ENCODE assay signal across 8 cellular contexts in the genomic region with DNA sequence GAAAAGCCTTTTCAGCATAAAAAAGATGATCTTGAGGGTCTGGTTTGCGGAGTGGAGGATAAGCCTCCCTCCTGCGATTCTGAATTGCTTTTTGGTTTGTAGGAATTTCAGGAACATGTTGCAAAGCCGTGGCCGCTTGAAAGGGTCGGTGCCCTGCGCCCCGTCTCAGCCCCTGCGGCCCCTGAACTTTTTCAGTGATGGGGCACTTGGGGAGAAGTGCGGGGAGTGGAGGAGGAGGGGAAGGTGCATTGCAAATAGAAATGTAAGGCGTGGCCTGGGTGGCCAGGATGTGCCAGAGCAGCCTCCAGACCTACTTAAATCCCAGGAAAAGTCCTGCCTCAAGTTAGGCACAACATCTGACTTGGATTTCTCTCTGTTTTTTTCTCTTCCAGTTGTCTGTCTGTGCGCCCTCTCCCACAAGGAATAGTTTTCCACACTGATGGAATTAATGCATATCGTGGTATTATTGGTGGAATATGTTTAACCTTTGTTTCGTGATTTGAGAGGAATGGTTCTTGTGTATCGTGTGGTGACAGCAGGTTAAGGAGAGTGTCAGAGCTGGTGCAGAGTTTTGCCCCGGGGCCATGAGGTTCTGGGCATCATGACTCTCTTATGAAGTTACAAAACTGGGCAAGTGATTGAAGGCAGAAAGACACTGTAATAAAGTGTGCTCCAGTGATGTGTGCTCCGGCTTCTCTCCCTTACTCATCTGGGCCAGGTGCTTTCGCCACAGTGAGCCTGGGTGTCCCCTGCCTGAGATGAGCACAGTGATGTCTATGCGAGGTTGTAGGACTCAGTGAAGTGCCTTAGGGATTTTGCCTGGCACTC.
DNase-seq lines count a peak whose midpoint lies in the region; ATAC-seq and TF ChIP-seq lines count a peak whose summit lies in the region.

No MANE protein-coding gene starts in this region.

- 27% methylated on average over 15 of the region's 18 CpGs for WGBS in SK-N-SH (ENCODE audit: low lambda C conversion rate)
- WGBS in stomach, 5 donors = 42 to 50% (median 47%) methylated on average over 17 to 18 of the region's 18 CpGs

- H3K36me3 Mint-ChIP-seq in activated T-helper 17 cell treated with anti-CD3 and anti-CD28 coated beads, Interleukin-2, amount 50 U/mL, for 72 hours (ENCODE audit: low read depth) = no peaks in the 10 kb centered on the region

- DNase-seq in SK-N-SH (no peak), stomach (no peak), HPDE6-E6E7 (ENCODE audit: extremely low spot score) (no peak), HuH-7.5 (ENCODE audit: low spot score) (no peak)
- no peak for DNase-seq in stimulated activated CD4-positive, alpha-beta T cell treated with anti-CD3 and anti-CD28 coated beads, Interleukin-2, amount 100 ng/mL, for 48 hours

- H4K20me1 ChIP-seq in SK-N-SH (ENCODE audit: insufficient read depth) = no peaks in the 10 kb centered on the region; the same call in 1 of the 2 replicates

- POLR2A ChIA-PET in SK-N-SH (lab: Yijun Ruan, JAX) = no interaction called here

- peaks cover 31% of the 10 kb centered on the region for H3F3A ChIP-seq in SK-N-SH (replicated peaks; ENCODE audit: insufficient read depth)

- CTCF ChIA-PET in SK-N-SH (lab: Yijun Ruan, JAX) = interaction anchor here (1.2 to 5.6 kb wide), 4 partner anchors 19 to 335 kb away, joined by 3 to 32 read pairs (median 9); no protein-coding TSS in a partner anchor

- H3K4me2 ChIP-seq in SK-N-SH = peak overlapping the region; percentile 90

- H3K27ac ChIP-seq in SK-N-SH (ENCODE audit: low read depth in 2 of 2, low read length in 1 of 2) (peak overlapping the region; percentile 68 to 86), iPS-18a (ENCODE audit: low read length) (no peak overlapping the region), stomach (peak overlapping the region; percentile 59 to 92 (median 87))

- H3K27me3 Mint-ChIP-seq in activated T-helper 17 cell treated with anti-CD3 and anti-CD28 coated beads, Interleukin-2, amount 50 U/mL, for 72 hours = no peaks in the 10 kb centered on the region

- no peak for TF ChIP-seq RAD21 in SK-N-SH (IDR thresholded peaks at IDR 0.05; ENCODE audit: low read length)

- peak overlapping the region; percentile 88 for H3K27ac Mint-ChIP-seq in activated T-helper 17 cell treated with anti-CD3 and anti-CD28 coated beads, Interleukin-2, amount 50 U/mL, for 72 hours

- no peak; a peak in 1 of 4 replicates for TF ChIP-seq EP300 in SK-N-SH (IDR thresholded peaks at IDR 0.05; ENCODE audit: borderline replicate concordance in 1 of 2, low read depth in 1 of 2, low read length in 1 of 2)
- no peak for TF ChIP-seq EP300 in stomach (IDR thresholded peaks at IDR 0.05)

- H3K9me3 ChIP-seq in SK-N-SH = no peaks in the 10 kb centered on the region
- no peaks in the 10 kb centered on the region for H3K9me3 ChIP-seq in iPS-18a (ENCODE audit: control insufficient read depth, low read depth, low read length)
- no peaks in the 10 kb centered on the region for H3K9me3 ChIP-seq in stomach

- H3K4me1 Mint-ChIP-seq in activated T-helper 17 cell treated with anti-CD3 and anti-CD28 coated beads, Interleukin-2, amount 50 U/mL, for 72 hours = peaks cover 36% of the 10 kb centered on the region

- no peaks in the 10 kb centered on the region for H3K9me3 Mint-ChIP-seq in activated T-helper 17 cell treated with anti-CD3 and anti-CD28 coated beads, Interleukin-2, amount 50 U/mL, for 72 hours

- H3K9me2 ChIP-seq in SK-N-SH = no peaks in the 10 kb centered on the region

- ATAC-seq in SK-N-SH treated with all-trans-retinoic acid at 6 μM for 48 hours = no peak
- ATAC-seq in activated T-helper 17 cell treated with anti-CD3 and anti-CD28 coated beads, Interleukin-2, amount 50 U/mL, for 72 hours (replicated peaks) = no peak

- H3K4me3 Mint-ChIP-seq in activated T-helper 17 cell treated with anti-CD3 and anti-CD28 coated beads, Interleukin-2, amount 50 U/mL, for 72 hours = peak overlapping the region; percentile 94

- no peaks in the 10 kb centered on the region for H3K27me3 ChIP-seq in SK-N-SH (ENCODE audit: insufficient read depth)
- H3K27me3 ChIP-seq in iPS-18a (ENCODE audit: control insufficient read depth, insufficient read depth, low read length) = no peaks in the 10 kb centered on the region
- H3K27me3 ChIP-seq in stomach = no peaks in the 10 kb centered on the region

- H3K4me1 ChIP-seq in SK-N-SH (ENCODE audit: control insufficient read depth in 1 of 2, insufficient read depth in 2 of 2, low read depth in 1 of 2, low read length in 1 of 2) (peaks cover 46 to 51% of the 10 kb centered on the region in 2 experiments), iPS-18a (ENCODE audit: control insufficient read depth, low read depth, low read length) (peaks cover 47% of the 10 kb centered on the region), stomach (peaks cover 68 to 96% (median 85%) of the 10 kb centered on the region in 4 donors)

- H3K9ac ChIP-seq in SK-N-SH (peak overlapping the region; percentile 40; the same call in 1 of the 2 replicates), iPS-18a (ENCODE audit: low read length) (no peak overlapping the region)

- TF ChIP-seq POLR2A in stomach (IDR thresholded peaks at IDR 0.05) = no peak

- peaks cover 69% of the 10 kb centered on the region for H3K79me2 ChIP-seq in SK-N-SH (ENCODE audit: insufficient read depth)

- peak overlapping the region; percentile 44; the same call in 1 of the 2 replicates for H2AFZ ChIP-seq in SK-N-SH (ENCODE audit: low read depth)

- H3K36me3 ChIP-seq in SK-N-SH (replicated peaks in 1 of 2; ENCODE audit: control insufficient read depth in 1 of 2, insufficient read depth in 2 of 2, low read length in 1 of 2) = no peaks in the 10 kb centered on the region
- H3K36me3 ChIP-seq in iPS-18a (ENCODE audit: control insufficient read depth, low read depth, low read length) = no peaks in the 10 kb centered on the region
- H3K36me3 ChIP-seq in stomach = no peaks in the 10 kb centered on the region

- H3K4me3 ChIP-seq in SK-N-SH (ENCODE audit: low read depth in 2 of 2, low read length in 1 of 2) (peak overlapping the region; percentile 31 to 76; a peak in 3 of 4 replicates), iPS-18a (ENCODE audit: low read length) (peak overlapping the region; percentile 80), stomach (peak overlapping the region in 3 of 4 donors; percentile 55 to 64 (median 61))

- intact Hi-C loops in stomach (cut with DNase I; ENCODE audit: low total_unique reads) = no loop called here

- no peak for TF ChIP-seq CTCF in SK-N-SH (IDR thresholded peaks at IDR 0.05)
- TF ChIP-seq CTCF in stomach (IDR thresholded peaks at IDR 0.05) = no peak

TF ChIP-seq in SK-N-SH, 30 proteins besides CTCF, POLR2A, EP300 and RAD21:
- no peak for TF ChIP-seq NFIC (IDR thresholded peaks at IDR 0.05; ENCODE audit: borderline replicate concordance)
- TF ChIP-seq GABPA (IDR thresholded peaks at IDR 0.05; ENCODE audit: low read depth) = no peak
- TF ChIP-seq MEF2A (IDR thresholded peaks at IDR 0.05; ENCODE audit: borderline replicate concordance, low read depth) = no peak

TF ChIP-seq in SK-N-SH treated with all-trans-retinoic acid at 6 μM for 48 hours, 23 proteins besides CTCF, POLR2A, EP300 and RAD21 (continues in another document):
- TF ChIP-seq RARB (CRISPR knock-in tag; IDR thresholded peaks at IDR 0.05) (no peak), PPARA (CRISPR knock-in tag; IDR thresholded peaks at IDR 0.05; ENCODE audit: borderline replicate concordance) (no peak), SNAI2 (CRISPR knock-in tag; IDR thresholded peaks at IDR 0.05) (no peak), TCF4 (CRISPR knock-in tag; IDR thresholded peaks at IDR 0.05; ENCODE audit: borderline replicate concordance) (no peak), ZFP30 (CRISPR knock-in tag; IDR thresholded peaks at IDR 0.05) (no peak), ARNTL (CRISPR knock-in tag; IDR thresholded peaks at IDR 0.05; ENCODE audit: borderline replicate concordance, low read depth) (no peak), ZNF8 (CRISPR knock-in tag; IDR thresholded peaks at IDR 0.05) (no peak), TOX (CRISPR knock-in tag; IDR thresholded peaks at IDR 0.05; ENCODE audit: borderline replicate concordance) (no peak)
- TF ChIP-seq, protein P1, sequence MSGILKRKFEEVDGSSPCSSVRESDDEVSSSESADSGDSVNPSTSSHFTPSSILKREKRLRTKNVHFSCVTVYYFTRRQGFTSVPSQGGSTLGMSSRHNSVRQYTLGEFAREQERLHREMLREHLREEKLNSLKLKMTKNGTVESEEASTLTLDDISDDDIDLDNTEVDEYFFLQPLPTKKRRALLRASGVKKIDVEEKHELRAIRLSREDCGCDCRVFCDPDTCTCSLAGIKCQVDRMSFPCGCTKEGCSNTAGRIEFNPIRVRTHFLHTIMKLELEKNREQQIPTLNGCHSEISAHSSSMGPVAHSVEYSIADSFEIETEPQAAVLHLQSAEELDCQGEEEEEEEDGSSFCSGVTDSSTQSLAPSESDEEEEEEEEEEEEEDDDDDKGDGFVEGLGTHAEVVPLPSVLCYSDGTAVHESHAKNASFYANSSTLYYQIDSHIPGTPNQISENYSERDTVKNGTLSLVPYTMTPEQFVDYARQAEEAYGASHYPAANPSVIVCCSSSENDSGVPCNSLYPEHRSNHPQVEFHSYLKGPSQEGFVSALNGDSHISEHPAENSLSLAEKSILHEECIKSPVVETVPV (CRISPR knock-in tag; IDR thresholded peaks at IDR 0.05) = no peak
- TF ChIP-seq, protein P2, sequence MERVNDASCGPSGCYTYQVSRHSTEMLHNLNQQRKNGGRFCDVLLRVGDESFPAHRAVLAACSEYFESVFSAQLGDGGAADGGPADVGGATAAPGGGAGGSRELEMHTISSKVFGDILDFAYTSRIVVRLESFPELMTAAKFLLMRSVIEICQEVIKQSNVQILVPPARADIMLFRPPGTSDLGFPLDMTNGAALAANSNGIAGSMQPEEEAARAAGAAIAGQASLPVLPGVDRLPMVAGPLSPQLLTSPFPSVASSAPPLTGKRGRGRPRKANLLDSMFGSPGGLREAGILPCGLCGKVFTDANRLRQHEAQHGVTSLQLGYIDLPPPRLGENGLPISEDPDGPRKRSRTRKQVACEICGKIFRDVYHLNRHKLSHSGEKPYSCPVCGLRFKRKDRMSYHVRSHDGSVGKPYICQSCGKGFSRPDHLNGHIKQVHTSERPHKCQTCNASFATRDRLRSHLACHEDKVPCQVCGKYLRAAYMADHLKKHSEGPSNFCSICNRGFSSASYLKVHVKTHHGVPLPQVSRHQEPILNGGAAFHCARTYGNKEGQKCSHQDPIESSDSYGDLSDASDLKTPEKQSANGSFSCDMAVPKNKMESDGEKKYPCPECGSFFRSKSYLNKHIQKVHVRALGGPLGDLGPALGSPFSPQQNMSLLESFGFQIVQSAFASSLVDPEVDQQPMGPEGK (CRISPR knock-in tag; IDR thresholded peaks at IDR 0.05; ENCODE audit: borderline replicate concordance) = no peak
